23 cellular contexts compared by ENCODE assay signal in genomic region chr9:135515083-135515511, GRCh38. TPM values are rescaled to one million over a fixed set of nuclear protein-coding genes. Genes with fewer than 3 reads are reported as not detected.
DNase-seq lines count a peak whose midpoint lies in the region; ATAC-seq and TF ChIP-seq lines count a peak whose summit lies in the region.
"Had no signal": no experiment of that assay in that cellular context is flagged by ENCODE, and none has a peak within 500 bp of the region (broad histone marks: within the 10 kb centered on the region; RNA-seq: fewer than 3 reads in every experiment).

No MANE protein-coding gene starts in this region.

- H4K5ac ChIP-seq in H9 (ENCODE audit: insufficient read length, low read depth, low read length) = no peak overlapping the region

- no peaks in the 10 kb centered on the region for H4K20me1 ChIP-seq in H9 (ENCODE audit: control insufficient read depth, insufficient read depth, insufficient read length)

- no peak overlapping the region for H3K9ac ChIP-seq in H9 (ENCODE audit: extremely low read depth, insufficient read length, low read length)

- H2BK15ac ChIP-seq in H9 (ENCODE audit: low read depth, low read length) = no peak overlapping the region; the same call in 1 of the 2 replicates

- intact Hi-C loops in CD14-positive monocyte (cut with micrococcal nuclease) = no loop called here
- intact Hi-C loops in spleen (cut with DNase I; ENCODE audit: low total_unique reads) = no loop called here

- no peak overlapping the region for H3K56ac ChIP-seq in H9 (ENCODE audit: insufficient read length, low read depth, low read length)

- H3K4me3 Mint-ChIP-seq in CD14-positive monocyte = no peak overlapping the region
- H3K4me3 Mint-ChIP-seq in H9 = no peak overlapping the region
- H3K4me3 Mint-ChIP-seq: CD4-positive, CD25-positive, alpha-beta regulatory T cell had no signal

- H2BK120ac ChIP-seq in H9 (ENCODE audit: low read depth, low read length, poor library complexity, severe bottlenecking) = no peak overlapping the region

- no peak overlapping the region for H2BK20ac ChIP-seq in H9 (ENCODE audit: low read depth, low read length, poor library complexity, severe bottlenecking)

- H4K91ac ChIP-seq in H9 (ENCODE audit: insufficient read length, low read depth, low read length) = no peak overlapping the region

- H3K9me3 ChIP-seq in H9 (ENCODE audit: control insufficient read depth, low read depth, low read length) = no peaks in the 10 kb centered on the region
- peaks cover 0 to 5% (median under 1%) of the 10 kb centered on the region in 8 donors for H3K9me3 ChIP-seq in spleen
- H3K9me3 ChIP-seq: A549, BE2C, SJSA1 had no signal

- DNase-seq in CD14-positive monocyte (ENCODE audit: low spot score) = peak; percentile 36
- peak; percentile 23 for DNase-seq in H9
- DNase-seq in iPS-NIHi7 (ENCODE audit: extremely low spot score) = peak; percentile 2
- DNase-seq in spleen = peak; percentile 66
- no peak for DNase-seq in central memory CD4-positive, alpha-beta T cell
- DNase-seq in OCI-M2 (lab: John Stamatoyannopoulos, UW; ENCODE audit: unreplicated experiment) = no peak
- DNase-seq: BE2C; CD4-positive, CD25-positive, alpha-beta regulatory T cell; DMS79; Karpas-422; NCI-H1417; NCI-H1694 treated with DMSO at 0.1 percent for 48 hours; NCI-H2081 treated with DMSO at 0.1 percent for 48 hours; NCI-H2171 treated with DMSO at 0.1 percent for 48 hours; NCI-H524 treated with DMSO at 0.1 percent for 48 hours; NCI-H82 had no signal

- no peak overlapping the region for H4K8ac ChIP-seq in H9 (replicated peaks; ENCODE audit: insufficient read length, low read depth, low read length)

- no peaks in the 10 kb centered on the region for H3K79me2 ChIP-seq in H9 (ENCODE audit: insufficient read depth, low read length)

- no peak overlapping the region for H2BK12ac ChIP-seq in H9 (ENCODE audit: insufficient read length, low read depth, low read length)

- H3K4ac ChIP-seq in H9 (ENCODE audit: low read depth, low read length) = no peak overlapping the region

- H3T11ph ChIP-seq in H9 (ENCODE audit: low read length) = no peak overlapping the region

- H3K36me3 Mint-ChIP-seq in CD14-positive monocyte (no peaks in the 10 kb centered on the region), H9 (ENCODE audit: insufficient read depth in 1 of 3, low read depth in 3 of 3) (no peaks in the 10 kb centered on the region)
- H3K36me3 Mint-ChIP-seq: CD4-positive, CD25-positive, alpha-beta regulatory T cell had no signal

- TF ChIP-seq CTCF in CD14-positive monocyte (IDR thresholded peaks at IDR 0.05) (no peak), H9 (conservative IDR thresholded peaks at IDR 0.05) (no peak), spleen (IDR thresholded peaks at IDR 0.05 in 8 of 11, conservative IDR thresholded peaks at IDR 0.05 in 3 of 11) (no peak)

- H3K23me2 ChIP-seq in H9 (ENCODE audit: insufficient read length, low read depth, low read length, poor library complexity, severe bottlenecking) = no peaks in the 10 kb centered on the region

- H3K27me3 ChIP-seq in H9 (ENCODE audit: insufficient read depth, low read length) = no peaks in the 10 kb centered on the region
- H3K27me3 ChIP-seq in spleen (replicated peaks in 1 of 7) = peaks cover 0 to 27% (median 0%) of the 10 kb centered on the region in 7 donors
- H3K27me3 ChIP-seq: BE2C had no signal

- no peak overlapping the region for H3K4me2 ChIP-seq in H9 (ENCODE audit: insufficient read depth, insufficient read length, low read length)
- H3K4me2 ChIP-seq: A549 had no signal

- H3K36me3 ChIP-seq in spleen = no peaks in the 10 kb centered on the region
- H3K36me3 ChIP-seq: BE2C, SJSA1 had no signal

- H3K27ac ChIP-seq in H9 (ENCODE audit: insufficient read length, low read depth, low read length) (no peak overlapping the region), spleen (no peak overlapping the region)
- H3K27ac ChIP-seq: A549, SJSA1 had no signal

- no peak overlapping the region for H3K14ac ChIP-seq in H9 (ENCODE audit: insufficient read depth, low read length)

- H3K4me1 Mint-ChIP-seq in CD14-positive monocyte = peaks cover 5% of the 10 kb centered on the region
- H3K4me1 Mint-ChIP-seq in H9 = peaks cover 3 to 11% of the 10 kb centered on the region in 2 experiments; a peak in 1 of 4 replicates

- H3K27ac Mint-ChIP-seq in CD14-positive monocyte = no peak overlapping the region
- no peak overlapping the region for H3K27ac Mint-ChIP-seq in H9
- H3K27ac Mint-ChIP-seq: CD4-positive, CD25-positive, alpha-beta regulatory T cell had no signal

- H3K4me1 ChIP-seq in H9 (ENCODE audit: insufficient read depth, low read length) (0 out of 2 replicates have a peak, but pooled peaks cover 2% of the 10 kb centered on the region), spleen (no peaks in the 10 kb centered on the region)
- H3K4me1 ChIP-seq: A549, BE2C, SJSA1 had no signal

- H3K4me3 ChIP-seq in spleen = no peak overlapping the region
- H3K4me3 ChIP-seq: A549, SJSA1 had no signal

- no peak overlapping the region for H2AFZ ChIP-seq in H9 (ENCODE audit: low read length)

- H3K27me3 Mint-ChIP-seq in CD14-positive monocyte (ENCODE audit: low read depth in 3 of 3) (peaks cover 13 to 22% (median 21%) of the 10 kb centered on the region in 3 donors), H9 (ENCODE audit: low read depth) (no peaks in the 10 kb centered on the region)
- H3K27me3 Mint-ChIP-seq: CD4-positive, CD25-positive, alpha-beta regulatory T cell had no signal

- no peak overlapping the region for H3K23ac ChIP-seq in H9 (ENCODE audit: insufficient read length, low read depth, low read length)

- no peaks in the 10 kb centered on the region for H3K79me1 ChIP-seq in H9 (ENCODE audit: insufficient read depth, low read depth, low read length, poor library complexity, severe bottlenecking)

- no peak overlapping the region for H3K18ac ChIP-seq in H9 (ENCODE audit: insufficient read length, low read depth, low read length)

- TF ChIP-seq POLR2A in spleen (IDR thresholded peaks at IDR 0.05) = no peak

- H2AK5ac ChIP-seq in H9 (ENCODE audit: insufficient read length, low read length) = no peak overlapping the region

- H3K9me3 Mint-ChIP-seq in CD14-positive monocyte (peaks cover 0 to 1% (median 0%) of the 10 kb centered on the region in 7 donors), H9 (peaks cover 0 to 5% of the 10 kb centered on the region in 2 experiments; a peak in 2 of 5 replicates)
- H3K9me3 Mint-ChIP-seq: CD4-positive, CD25-positive, alpha-beta regulatory T cell had no signal

- no peak for ATAC-seq in GM18873 (IDR thresholded peaks at IDR 0.05; ENCODE audit: low FRiP score, unreplicated experiment)
- ATAC-seq: A549, Right ventricle myocardium inferior had no signal

- no peak overlapping the region for H2BK5ac ChIP-seq in H9 (ENCODE audit: insufficient read length, low read length)

- WGBS in H9 (ENCODE audit: extremely low coverage, insufficient read length, low lambda C conversion rate) = no CpG with 5 or more reads among the region's 11 CpGs
- WGBS in spleen, 5 donors = 82 to 86% (median 85%) methylated on average over 10 to 11 of the region's 11 CpGs; no CpG with 5 or more reads in 1 of the 5 donors

RNA-seq across cellular contexts. Expression of gene LCN1, which starts 6.1 kb away (rescaled TPM):
- polyA plus RNA-seq in CD14-positive monocyte = not detected
- total RNA-seq in H9 (2021) = not detected in 2 replicates
- not detected for total RNA-seq in spleen
- under 1 TPM in 1 of 3 donors, not detected in 2; 0.09 TPM for polyA plus RNA-seq in spleen
- total RNA-seq: CD4-positive, CD25-positive, alpha-beta regulatory T cell; H1; M059J; OCI-LY7; Right ventricle myocardium inferior; SJSA1 had no signal
- polyA plus RNA-seq: A549; CD4-positive, CD25-positive, alpha-beta regulatory T cell; H1 had no signal

RNA-seq across cellular contexts. Expression of gene MRPS2, which starts 14.6 kb away (rescaled TPM):
- 10 to 100 TPM; 27.9 to 30.2 TPM for polyA plus RNA-seq in CD14-positive monocyte
- total RNA-seq in H9 (2021) = 81.0 and 84.2 TPM in 2 replicates
- total RNA-seq in spleen = 10 to 100 TPM; 19.2 to 34.1 (median 24.1) TPM
- polyA plus RNA-seq in spleen = 10 to 100 TPM; 29.8 to 40.6 (median 34.5) TPM

RNA-seq across cellular contexts. Expression of gene OBP2A, which starts 30.8 kb away (rescaled TPM):
- polyA plus RNA-seq in CD14-positive monocyte (not detected), spleen (not detected)
- total RNA-seq in H9 (2021) (not detected in 2 replicates), spleen (under 1 TPM in 1 of 7 donors, not detected in 6; 0.40 TPM)
- total RNA-seq: CD4-positive, CD25-positive, alpha-beta regulatory T cell; H1; M059J; OCI-LY7; Right ventricle myocardium inferior; SJSA1 had no signal
- polyA plus RNA-seq: A549; CD4-positive, CD25-positive, alpha-beta regulatory T cell; H1 had no signal

RNA-seq across cellular contexts. Expression of gene PPP1R26, which starts 35.5 kb away (rescaled TPM):
- polyA plus RNA-seq in CD14-positive monocyte (under 1 TPM; 0.56 to 0.60 TPM), spleen (1 to 10 TPM; 1.8 to 4.5 (median 2.3) TPM)
- total RNA-seq in H9 (2021) (34.0 and 38.0 TPM in 2 replicates), spleen (10 to 100 TPM in 2 of 7 donors, 1 to 10 TPM in 5; 6.7 to 18.7 (median 9.7) TPM)

RNA-seq across cellular contexts. Expression of gene PAEP, which starts 46.5 kb away (rescaled TPM):
- polyA plus RNA-seq in CD14-positive monocyte (not detected), spleen (not detected)
- total RNA-seq in H9 (2021) (not detected in 2 replicates), spleen (not detected)
- total RNA-seq: CD4-positive, CD25-positive, alpha-beta regulatory T cell; H1; M059J; OCI-LY7; Right ventricle myocardium inferior; SJSA1 had no signal
- polyA plus RNA-seq: A549; CD4-positive, CD25-positive, alpha-beta regulatory T cell; H1 had no signal

Comparison
In these comparisons a context has a peak if more than half of its experiments do, and no peak if none do; other contexts are left out.
1. DNase-seq: peak in CD14-positive monocyte (single experiment), H9 (single experiment), iPS-NIHi7 (single experiment) and spleen (single experiment); none in central memory CD4-positive, alpha-beta T cell (single experiment) and OCI-M2 (single experiment).